In genomic region chr17:2608350-2608913, GRCh38 we compare ENCODE assay signal across 16 cellular contexts. TPM values are rescaled to one million over a fixed set of nuclear protein-coding genes. Genes with fewer than 3 reads are reported as not detected.
A peak's percentile ranks its signal among the peaks of the same experiment; 100 is the strongest.
DNase-seq lines count a peak whose midpoint lies in the region; ATAC-seq and TF ChIP-seq lines count a peak whose summit lies in the region.
"Had no signal": no experiment of that assay in that cellular context is flagged by ENCODE, and none has a peak within 500 bp of the region (broad histone marks: within the 10 kb centered on the region; RNA-seq: fewer than 3 reads in every experiment).

No MANE protein-coding gene starts in this region.

- DNase-seq in GM23338 (ENCODE audit: low spot score) (no peak), myocyte (ENCODE audit: low read depth) (peak; percentile 58), testis (no peak), ACHN (no peak), NCI-H2227 treated with DMSO at 0.1 percent for 48 hours (lab: John Stamatoyannopoulos, UW) (no peak)
- DNase-seq in central memory CD8-positive, alpha-beta T cell (ENCODE audit: low spot score in 2 of 2) = no peak
- DNase-seq: AML-193, Calu3, DMS79 treated with DMSO at 0.1 percent for 48 hours, GM23248, NCI-H1436 treated with DMSO at 0.1 percent for 48 hours, NCI-H524, PC-9 had no signal

- intact Hi-C loops in testis (cut with DNase I; ENCODE audit: low total_unique reads) = no loop called here

- H3K27me3 ChIP-seq in BLaER1 = no peaks in the 10 kb centered on the region
- no peaks in the 10 kb centered on the region for H3K27me3 ChIP-seq in GM23338 (ENCODE audit: insufficient read depth)
- H3K27me3 ChIP-seq in testis = no peaks in the 10 kb centered on the region

- H2AFZ ChIP-seq in GM23338 = no peak overlapping the region
- H2AFZ ChIP-seq: GM23248, PC-9 had no signal

- H3K4me1 ChIP-seq in BLaER1 = peaks cover 13% of the 10 kb centered on the region; the same call in 1 of the 2 replicates
- H3K4me1 ChIP-seq in GM23338 (ENCODE audit: insufficient read depth) = peaks cover 14% of the 10 kb centered on the region
- peaks cover 5% of the 10 kb centered on the region for H3K4me1 ChIP-seq in testis

- H3K27ac ChIP-seq in BLaER1 = no peak overlapping the region
- 0 out of 2 replicates have a peak overlapping the region, but pooled peaks have one; percentile 62 for H3K27ac ChIP-seq in GM23338 (ENCODE audit: low read depth)
- no peak overlapping the region for H3K27ac ChIP-seq in testis
- H3K27ac ChIP-seq: GM23248, PC-9 had no signal

- H3K9me2 ChIP-seq in GM23338 (ENCODE audit: insufficient read depth) = no peaks in the 10 kb centered on the region

- no peak for ATAC-seq in GM23338
- no peak for ATAC-seq in central memory CD8-positive, alpha-beta T cell (replicated peaks; ENCODE audit: extremely low read depth, poor library complexity, severe bottlenecking)
- ATAC-seq: HCT116, K562 had no signal

- H4K20me1 ChIP-seq in BLaER1 = peaks cover 100% of the 10 kb centered on the region
- peaks cover 89% of the 10 kb centered on the region for H4K20me1 ChIP-seq in GM23338 (replicated peaks; ENCODE audit: insufficient read depth)

- H3K9me3 Mint-ChIP-seq in GM23338 = no peaks in the 10 kb centered on the region
- H3K9me3 Mint-ChIP-seq in central memory CD8-positive, alpha-beta T cell = no peaks in the 10 kb centered on the region

- 66 to 75% methylated on average over 6 of the region's 6 CpGs for WGBS in testis, 2 donors

- TF ChIP-seq POLR2A in testis (IDR thresholded peaks at IDR 0.05) = no peak

- H3K4me2 ChIP-seq in BLaER1 (peak overlapping the region; percentile 18; the same call in 1 of the 2 replicates), GM23338 (no peak overlapping the region)
- H3K4me2 ChIP-seq: PC-9 had no signal

- no peak overlapping the region for H3K9ac ChIP-seq in BLaER1
- H3K9ac ChIP-seq: GM23248 had no signal

- in situ Hi-C loops in ACHN (cut with HindIII; ENCODE audit: low pct_ligation_motif_present, low pct_unique_long_range_greater_than_20kb, low sequenced_read_pairs) = loop anchor here (25.0 kb wide), 1 partner anchor 121 kb away; no protein-coding TSS in a partner anchor

- H3F3A ChIP-seq in GM23338 (replicated peaks; ENCODE audit: low read depth) = no peaks in the 10 kb centered on the region

- H3K4me3 ChIP-seq in BLaER1 = no peak overlapping the region
- no peak overlapping the region for H3K4me3 ChIP-seq in GM23338
- no peak overlapping the region for H3K4me3 ChIP-seq in testis
- H3K4me3 ChIP-seq: GM23248, K562, PC-9 had no signal

- H3K9me3 ChIP-seq in BLaER1 (no peaks in the 10 kb centered on the region), testis (no peaks in the 10 kb centered on the region)

- no peak overlapping the region for H3K27ac Mint-ChIP-seq in GM23338
- peak overlapping the region; percentile 73 for H3K27ac Mint-ChIP-seq in central memory CD8-positive, alpha-beta T cell (ENCODE audit: low read depth)

- TF ChIP-seq CTCF in GM23338 (conservative IDR thresholded peaks at IDR 0.05; ENCODE audit: low read depth in 2 of 2) = no peak
- TF ChIP-seq CTCF in testis (IDR thresholded peaks at IDR 0.05) = no peak

- H3K79me2 ChIP-seq in GM23338 (replicated peaks; ENCODE audit: insufficient read depth) = peaks cover 100% of the 10 kb centered on the region

- peaks cover 29% of the 10 kb centered on the region for H3K4me1 Mint-ChIP-seq in GM23338
- peaks cover 53% of the 10 kb centered on the region for H3K4me1 Mint-ChIP-seq in central memory CD8-positive, alpha-beta T cell

- H3K4me3 Mint-ChIP-seq in GM23338 = no peak overlapping the region
- peak overlapping the region; percentile 21 for H3K4me3 Mint-ChIP-seq in central memory CD8-positive, alpha-beta T cell

- H3K36me3 Mint-ChIP-seq in GM23338 (ENCODE audit: low read depth) = no peaks in the 10 kb centered on the region; the same call in 1 of the 3 replicates
- H3K36me3 Mint-ChIP-seq in central memory CD8-positive, alpha-beta T cell (ENCODE audit: insufficient read depth) = peaks cover 21% of the 10 kb centered on the region

- H3K27me3 Mint-ChIP-seq in GM23338 (ENCODE audit: insufficient read depth, low read depth, poor library complexity) = no peaks in the 10 kb centered on the region
- no peaks in the 10 kb centered on the region for H3K27me3 Mint-ChIP-seq in central memory CD8-positive, alpha-beta T cell

- H3K36me3 ChIP-seq in BLaER1 = peaks cover 73% of the 10 kb centered on the region
- no peaks in the 10 kb centered on the region for H3K36me3 ChIP-seq in GM23338 (ENCODE audit: insufficient read depth)
- H3K36me3 ChIP-seq in testis (ENCODE audit: low read depth, missing control alignments) = no peaks in the 10 kb centered on the region

TF ChIP-seq in GM23338, 12 proteins besides CTCF, POLR2A, EP300 and RAD21:
- TF ChIP-seq CREB1 (CRISPR knock-in tag; IDR thresholded peaks at IDR 0.05; ENCODE audit: low read depth) = no peak

RNA-seq across cellular contexts. Expression of gene PAFAH1B1, which starts 15.0 kb away (rescaled TPM):
- 68.5 and 69.9 TPM in 2 replicates for total RNA-seq in GM23338 (2014; rRNA removed; shearing (Covaris generic))
- polyA plus RNA-seq in GM23338 (2016; fragmentation: Nextera tagmentation; extraction: Ambion mirVana) (71.7 and 84.4 TPM in 2 replicates), testis (ENCODE audit: insufficient read depth, low read depth, low replicate concordance) (597 TPM)
- total RNA-seq in myocyte (120 and 123 TPM in 2 replicates), testis (100 to 1,000 TPM; 157 to 225 TPM)
- polyA plus RNA-seq in myocyte (2012) = 100 TPM
